ENCODE assay signal across 18 cellular contexts in the genomic region with DNA sequence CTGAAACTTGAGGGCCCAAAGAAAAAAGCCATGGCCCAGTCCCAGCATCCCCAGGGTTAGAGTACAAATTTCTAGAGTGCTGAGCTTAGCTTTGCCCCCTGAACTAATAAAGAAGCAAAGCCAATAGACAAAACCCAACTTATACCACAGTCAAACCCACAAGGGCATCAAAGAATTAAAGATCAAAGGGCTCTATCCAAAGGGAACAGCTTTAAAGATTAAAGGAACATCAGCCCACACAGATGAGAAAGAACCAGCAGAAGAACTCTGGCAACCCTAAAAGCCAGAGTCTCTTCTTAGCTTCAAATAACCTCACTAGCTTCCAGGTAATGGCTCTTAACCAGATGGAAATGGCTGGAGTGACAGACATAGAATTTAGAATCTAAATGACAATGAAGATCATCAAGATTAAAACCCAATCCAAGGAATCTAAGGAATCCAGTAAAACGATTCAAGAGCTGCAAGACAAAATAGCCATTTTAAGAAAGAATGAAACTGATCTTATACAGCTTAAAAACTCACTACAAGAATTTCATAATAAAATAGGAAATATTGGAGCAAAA.
DNase-seq lines count a peak whose midpoint lies in the region; ATAC-seq and TF ChIP-seq lines count a peak whose summit lies in the region.
"Had no signal": no experiment of that assay in that cellular context is flagged by ENCODE, and none has a peak within 500 bp of the region (broad histone marks: within the 10 kb centered on the region; RNA-seq: fewer than 3 reads in every experiment).

No MANE protein-coding gene starts in this region.

- H3K79me2 ChIP-seq in GM23248 (ENCODE audit: insufficient read depth): no peaks in the 10 kb centered on the region

- ATAC-seq in WTC11 (peak; percentile 71), GM18517 (IDR thresholded peaks at IDR 0.05; ENCODE audit: unreplicated experiment) (no peak)

- no peaks in the 10 kb centered on the region for H3K36me3 ChIP-seq in GM23248 (ENCODE audit: low read depth)
- H3K36me3 ChIP-seq: BE2C had no signal

- no peaks in the 10 kb centered on the region for H3K9me2 ChIP-seq in GM23248 (ENCODE audit: insufficient read depth)

- POLR2A ChIA-PET in WTC11 (lab: Charles Lee): interaction anchor here (0.6 kb wide), 1 partner anchor 65 kb away, joined by 4 read pairs; no protein-coding TSS in a partner anchor
- POLR2A ChIA-PET in activated CD4-positive, alpha-beta memory T cell treated with anti-CD3 and anti-CD28 coated beads for 36 hours (lab: Charles Lee): no interaction called here

- H3F3A ChIP-seq in GM23248 (ENCODE audit: insufficient read depth): peaks cover 21% of the 10 kb centered on the region

- peaks cover 66% of the 10 kb centered on the region for H3K9me3 Mint-ChIP-seq in WTC11
- H3K9me3 Mint-ChIP-seq in activated CD4-positive, alpha-beta memory T cell treated with anti-CD3 and anti-CD28 coated beads for 36 hours: peaks cover 19% of the 10 kb centered on the region

- intact Hi-C loops in activated CD4-positive, alpha-beta memory T cell treated with anti-CD3 and anti-CD28 coated beads for 36 hours (cut with micrococcal nuclease): no loop called here

- no peak overlapping the region for H3K27ac ChIP-seq in GM23248
- H3K27ac ChIP-seq: HL-60 had no signal

- CTCF ChIA-PET in WTC11 (lab: Charles Lee): interaction anchor here (0.8 kb wide), 1 partner anchor 65 kb away, joined by 3 read pairs; no protein-coding TSS in a partner anchor
- CTCF ChIA-PET in activated CD4-positive, alpha-beta memory T cell treated with anti-CD3 and anti-CD28 coated beads for 36 hours (lab: Charles Lee): no interaction called here

- H3K27me3 ChIP-seq in GM23248 (replicated peaks; ENCODE audit: insufficient read depth): no peaks in the 10 kb centered on the region
- H3K27me3 ChIP-seq: BE2C had no signal

- no peak overlapping the region for H3K4me3 Mint-ChIP-seq in WTC11
- no peak overlapping the region for H3K4me3 Mint-ChIP-seq in activated CD4-positive, alpha-beta memory T cell treated with anti-CD3 and anti-CD28 coated beads for 36 hours
- H3K4me3 Mint-ChIP-seq: CD8-positive, alpha-beta memory T cell had no signal

- H3K27me3 Mint-ChIP-seq in WTC11 (ENCODE audit: low read depth): peaks cover 2% of the 10 kb centered on the region
- H3K27me3 Mint-ChIP-seq in activated CD4-positive, alpha-beta memory T cell treated with anti-CD3 and anti-CD28 coated beads for 36 hours: peaks cover 12% of the 10 kb centered on the region

- no peak overlapping the region for H3K4me3 ChIP-seq in GM23248

- H2AFZ ChIP-seq in GM23248: peak overlapping the region; percentile 15; the same call in 1 of the 2 replicates

- peaks cover 3% of the 10 kb centered on the region for H3K9me3 ChIP-seq in GM23248 (ENCODE audit: low read depth)
- H3K9me3 ChIP-seq: BE2C had no signal

- H4K20me1 ChIP-seq in GM23248 (ENCODE audit: insufficient read depth): no peaks in the 10 kb centered on the region

- in situ Hi-C loops in GM23248 (cut with MboI): no loop called here

- H3K27ac Mint-ChIP-seq in WTC11: peak overlapping the region; percentile 28; the same call in 1 of the 2 replicates
- H3K27ac Mint-ChIP-seq in activated CD4-positive, alpha-beta memory T cell treated with anti-CD3 and anti-CD28 coated beads for 36 hours: no peak overlapping the region
- H3K27ac Mint-ChIP-seq: CD8-positive, alpha-beta memory T cell had no signal

- H3K4me2 ChIP-seq in GM23248 (ENCODE audit: unreplicated experiment): no peak overlapping the region

- peaks cover 41% of the 10 kb centered on the region for H3K36me3 Mint-ChIP-seq in WTC11
- no peaks in the 10 kb centered on the region for H3K36me3 Mint-ChIP-seq in activated CD4-positive, alpha-beta memory T cell treated with anti-CD3 and anti-CD28 coated beads for 36 hours
- H3K36me3 Mint-ChIP-seq: CD4-positive, CD25-positive, alpha-beta regulatory T cell had no signal

- H3K4me1 Mint-ChIP-seq in WTC11: peaks cover 12% of the 10 kb centered on the region
- H3K4me1 Mint-ChIP-seq in activated CD4-positive, alpha-beta memory T cell treated with anti-CD3 and anti-CD28 coated beads for 36 hours (ENCODE audit: low read depth): no peaks in the 10 kb centered on the region
- H3K4me1 Mint-ChIP-seq: CD4-positive, CD25-positive, alpha-beta regulatory T cell; CD8-positive, alpha-beta memory T cell had no signal

- no peak overlapping the region for H3K9ac ChIP-seq in GM23248

- 0 to 2% methylated on average over 1 of the region's 1 CpG for WGBS in GM23248 (ENCODE audit: low coverage in 1 of 2, low lambda C conversion rate in 2 of 2, missing lambda C conversion rate in 2 of 2), 2 experiments

- TF ChIP-seq CTCF in WTC11 (IDR thresholded peaks at IDR 0.05): no peak

- peaks cover 17% of the 10 kb centered on the region for H3K4me1 ChIP-seq in GM23248 (ENCODE audit: insufficient read depth)
- H3K4me1 ChIP-seq: BE2C had no signal

- DNase-seq in GM23248 (no peak), WTC11 (ENCODE audit: low spot score) (no peak), iPS DF 19.7 (ENCODE audit: low read depth, low spot score) (peak; percentile 17), NCI-H2107 (lab: John Stamatoyannopoulos, UW) (no peak), activated T-cell treated with anti-CD3 and anti-CD28 coated beads for 4 hours (no peak)
- DNase-seq in activated CD4-positive, alpha-beta memory T cell treated with anti-CD3 and anti-CD28 coated beads for 36 hours: no peak
- DNase-seq: ACHN; BE2C; C1 segment of cervical spinal cord; CD4-positive, CD25-positive, alpha-beta regulatory T cell; CD8-positive, alpha-beta memory T cell; COR-L47; DMS 273 treated with DMSO at 0.1 percent for 48 hours; DMS53; GDM1; HCEC 1CT had no signal

TF ChIP-seq in WTC11, 78 proteins besides CTCF, POLR2A, EP300 and RAD21 (continues in another document):
- TF ChIP-seq NFATC4 (CRISPR knock-in tag; IDR thresholded peaks at IDR 0.05) (no peak), CREB1 (CRISPR knock-in tag; IDR thresholded peaks at IDR 0.05) (no peak), TEAD1 (CRISPR knock-in tag; IDR thresholded peaks at IDR 0.05) (no peak), FOXP1 (CRISPR knock-in tag; IDR thresholded peaks at IDR 0.05; ENCODE audit: borderline replicate concordance) (no peak), ZNF232 (CRISPR knock-in tag; IDR thresholded peaks at IDR 0.05) (no peak), JAZF1 (CRISPR knock-in tag; IDR thresholded peaks at IDR 0.05) (no peak), ZNF138 (CRISPR knock-in tag; conservative IDR thresholded peaks at IDR 0.05) (no peak), TP53 (CRISPR knock-in tag; IDR thresholded peaks at IDR 0.05) (no peak), RORB (CRISPR knock-in tag; IDR thresholded peaks at IDR 0.05) (no peak)
- TF ChIP-seq, protein P1, sequence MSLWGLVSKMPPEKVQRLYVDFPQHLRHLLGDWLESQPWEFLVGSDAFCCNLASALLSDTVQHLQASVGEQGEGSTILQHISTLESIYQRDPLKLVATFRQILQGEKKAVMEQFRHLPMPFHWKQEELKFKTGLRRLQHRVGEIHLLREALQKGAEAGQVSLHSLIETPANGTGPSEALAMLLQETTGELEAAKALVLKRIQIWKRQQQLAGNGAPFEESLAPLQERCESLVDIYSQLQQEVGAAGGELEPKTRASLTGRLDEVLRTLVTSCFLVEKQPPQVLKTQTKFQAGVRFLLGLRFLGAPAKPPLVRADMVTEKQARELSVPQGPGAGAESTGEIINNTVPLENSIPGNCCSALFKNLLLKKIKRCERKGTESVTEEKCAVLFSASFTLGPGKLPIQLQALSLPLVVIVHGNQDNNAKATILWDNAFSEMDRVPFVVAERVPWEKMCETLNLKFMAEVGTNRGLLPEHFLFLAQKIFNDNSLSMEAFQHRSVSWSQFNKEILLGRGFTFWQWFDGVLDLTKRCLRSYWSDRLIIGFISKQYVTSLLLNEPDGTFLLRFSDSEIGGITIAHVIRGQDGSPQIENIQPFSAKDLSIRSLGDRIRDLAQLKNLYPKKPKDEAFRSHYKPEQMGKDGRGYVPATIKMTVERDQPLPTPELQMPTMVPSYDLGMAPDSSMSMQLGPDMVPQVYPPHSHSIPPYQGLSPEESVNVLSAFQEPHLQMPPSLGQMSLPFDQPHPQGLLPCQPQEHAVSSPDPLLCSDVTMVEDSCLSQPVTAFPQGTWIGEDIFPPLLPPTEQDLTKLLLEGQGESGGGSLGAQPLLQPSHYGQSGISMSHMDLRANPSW (CRISPR knock-in tag; conservative IDR thresholded peaks at IDR 0.05; ENCODE audit: low read depth): no peak
- TF ChIP-seq, protein P2, sequence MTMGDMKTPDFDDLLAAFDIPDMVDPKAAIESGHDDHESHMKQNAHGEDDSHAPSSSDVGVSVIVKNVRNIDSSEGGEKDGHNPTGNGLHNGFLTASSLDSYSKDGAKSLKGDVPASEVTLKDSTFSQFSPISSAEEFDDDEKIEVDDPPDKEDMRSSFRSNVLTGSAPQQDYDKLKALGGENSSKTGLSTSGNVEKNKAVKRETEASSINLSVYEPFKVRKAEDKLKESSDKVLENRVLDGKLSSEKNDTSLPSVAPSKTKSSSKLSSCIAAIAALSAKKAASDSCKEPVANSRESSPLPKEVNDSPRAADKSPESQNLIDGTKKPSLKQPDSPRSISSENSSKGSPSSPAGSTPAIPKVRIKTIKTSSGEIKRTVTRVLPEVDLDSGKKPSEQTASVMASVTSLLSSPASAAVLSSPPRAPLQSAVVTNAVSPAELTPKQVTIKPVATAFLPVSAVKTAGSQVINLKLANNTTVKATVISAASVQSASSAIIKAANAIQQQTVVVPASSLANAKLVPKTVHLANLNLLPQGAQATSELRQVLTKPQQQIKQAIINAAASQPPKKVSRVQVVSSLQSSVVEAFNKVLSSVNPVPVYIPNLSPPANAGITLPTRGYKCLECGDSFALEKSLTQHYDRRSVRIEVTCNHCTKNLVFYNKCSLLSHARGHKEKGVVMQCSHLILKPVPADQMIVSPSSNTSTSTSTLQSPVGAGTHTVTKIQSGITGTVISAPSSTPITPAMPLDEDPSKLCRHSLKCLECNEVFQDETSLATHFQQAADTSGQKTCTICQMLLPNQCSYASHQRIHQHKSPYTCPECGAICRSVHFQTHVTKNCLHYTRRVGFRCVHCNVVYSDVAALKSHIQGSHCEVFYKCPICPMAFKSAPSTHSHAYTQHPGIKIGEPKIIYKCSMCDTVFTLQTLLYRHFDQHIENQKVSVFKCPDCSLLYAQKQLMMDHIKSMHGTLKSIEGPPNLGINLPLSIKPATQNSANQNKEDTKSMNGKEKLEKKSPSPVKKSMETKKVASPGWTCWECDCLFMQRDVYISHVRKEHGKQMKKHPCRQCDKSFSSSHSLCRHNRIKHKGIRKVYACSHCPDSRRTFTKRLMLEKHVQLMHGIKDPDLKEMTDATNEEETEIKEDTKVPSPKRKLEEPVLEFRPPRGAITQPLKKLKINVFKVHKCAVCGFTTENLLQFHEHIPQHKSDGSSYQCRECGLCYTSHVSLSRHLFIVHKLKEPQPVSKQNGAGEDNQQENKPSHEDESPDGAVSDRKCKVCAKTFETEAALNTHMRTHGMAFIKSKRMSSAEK (CRISPR knock-in tag; IDR thresholded peaks at IDR 0.05; ENCODE audit: borderline replicate concordance): no peak
